ENCODE assay signal across 15 cellular contexts in genomic region chr4:81965911-81966310, GRCh38.
DNase-seq lines count a peak whose midpoint lies in the region; ATAC-seq and TF ChIP-seq lines count a peak whose summit lies in the region.
"Had no signal": no experiment of that assay in that cellular context is flagged by ENCODE, and none has a peak within 500 bp of the region (broad histone marks: within the 10 kb centered on the region; RNA-seq: fewer than 3 reads in every experiment).

No MANE protein-coding gene starts in this region.

- peaks cover 11% of the 10 kb centered on the region for H3K4me1 ChIP-seq in Loucy (ENCODE audit: insufficient read depth, low read length, poor library complexity, severe bottlenecking)

- 0 out of 2 replicates have a peak overlapping the region, but pooled peaks have one; percentile 9 for H2AFZ ChIP-seq in Loucy (ENCODE audit: low read length)

- H3K9me3 ChIP-seq in Loucy (ENCODE audit: insufficient read depth, low read depth, low read length) = no peaks in the 10 kb centered on the region
- H3K9me3 ChIP-seq: BLaER1 treated with 17β-estradiol and CSF1 and Interleukin-3, amounts not matched to agents 10 nM and 100 nM had no signal

- no peak overlapping the region for H3K9ac ChIP-seq in Loucy (ENCODE audit: low read depth, low read length, poor library complexity, severe bottlenecking)
- H3K9ac ChIP-seq: BLaER1 treated with 17β-estradiol and CSF1 and Interleukin-3, amounts not matched to agents 10 nM and 100 nM had no signal

- DNase-seq in NCI-H82 (lab: John Stamatoyannopoulos, UW) (peak; percentile 70), NCI-H82 treated with DMSO at 0.1 percent for 48 hours (lab: John Stamatoyannopoulos, UW; ENCODE audit: unreplicated experiment) (no peak), RPMI8226 (peak; percentile 35), HuH-7 (ENCODE audit: low spot score) (no peak), NCI-H2081 (lab: John Stamatoyannopoulos, UW) (no peak), NCI-H2029 (lab: John Stamatoyannopoulos, UW) (no peak)
- DNase-seq: DMS 273 treated with DMSO at 0.1 percent for 48 hours, HCEC 1CT, HFFc6, IMR-90, KBM-7 had no signal

- no peak overlapping the region for H3K4me3 ChIP-seq in Loucy (ENCODE audit: low read length, poor library complexity, severe bottlenecking)
- H3K4me3 ChIP-seq: BLaER1 treated with 17β-estradiol and CSF1 and Interleukin-3, amounts not matched to agents 10 nM and 100 nM; GM12878 had no signal

- no peak overlapping the region for H3K4me2 ChIP-seq in Loucy (ENCODE audit: low read depth, low read length, poor library complexity, severe bottlenecking)

- H3K36me3 ChIP-seq in Loucy (ENCODE audit: insufficient read depth, low read length) = no peaks in the 10 kb centered on the region
- H3K36me3 ChIP-seq: BLaER1 treated with 17β-estradiol and CSF1 and Interleukin-3, amounts not matched to agents 10 nM and 100 nM had no signal

- ATAC-seq in HG02852 (IDR thresholded peaks at IDR 0.05; ENCODE audit: unreplicated experiment) = peak; percentile 60

- H3F3A ChIP-seq in Loucy (ENCODE audit: low read depth) = no peaks in the 10 kb centered on the region

- H4K20me1 ChIP-seq in Loucy (ENCODE audit: insufficient read depth, low read length, poor library complexity, severe bottlenecking) = no peaks in the 10 kb centered on the region
- H4K20me1 ChIP-seq: BLaER1 treated with 17β-estradiol and CSF1 and Interleukin-3, amounts not matched to agents 10 nM and 100 nM had no signal

- no peaks in the 10 kb centered on the region for H3K27me3 ChIP-seq in Loucy (ENCODE audit: insufficient read depth, low read length, poor library complexity, severe bottlenecking)
- H3K27me3 ChIP-seq: BLaER1 treated with 17β-estradiol and CSF1 and Interleukin-3, amounts not matched to agents 10 nM and 100 nM had no signal

- no peaks in the 10 kb centered on the region for H3K79me2 ChIP-seq in Loucy (ENCODE audit: insufficient read depth, low read length)

- TF ChIP-seq CTCF in Loucy (conservative IDR thresholded peaks at IDR 0.05; ENCODE audit: low read length) = no peak

- H3K9me2 ChIP-seq in Loucy (replicated peaks; ENCODE audit: low read depth, low read length) = no peaks in the 10 kb centered on the region

Comparison
In these comparisons a context has a peak if more than half of its experiments do, and no peak if none do; other contexts are left out.
1. DNase-seq: peak in NCI-H82 (single experiment) and RPMI8226 (single experiment); none in NCI-H82 treated with DMSO at 0.1 percent for 48 hours (single experiment), HuH-7 (single experiment), NCI-H2081 (0 of 2) and NCI-H2029 (single experiment).